In the genomic region with DNA sequence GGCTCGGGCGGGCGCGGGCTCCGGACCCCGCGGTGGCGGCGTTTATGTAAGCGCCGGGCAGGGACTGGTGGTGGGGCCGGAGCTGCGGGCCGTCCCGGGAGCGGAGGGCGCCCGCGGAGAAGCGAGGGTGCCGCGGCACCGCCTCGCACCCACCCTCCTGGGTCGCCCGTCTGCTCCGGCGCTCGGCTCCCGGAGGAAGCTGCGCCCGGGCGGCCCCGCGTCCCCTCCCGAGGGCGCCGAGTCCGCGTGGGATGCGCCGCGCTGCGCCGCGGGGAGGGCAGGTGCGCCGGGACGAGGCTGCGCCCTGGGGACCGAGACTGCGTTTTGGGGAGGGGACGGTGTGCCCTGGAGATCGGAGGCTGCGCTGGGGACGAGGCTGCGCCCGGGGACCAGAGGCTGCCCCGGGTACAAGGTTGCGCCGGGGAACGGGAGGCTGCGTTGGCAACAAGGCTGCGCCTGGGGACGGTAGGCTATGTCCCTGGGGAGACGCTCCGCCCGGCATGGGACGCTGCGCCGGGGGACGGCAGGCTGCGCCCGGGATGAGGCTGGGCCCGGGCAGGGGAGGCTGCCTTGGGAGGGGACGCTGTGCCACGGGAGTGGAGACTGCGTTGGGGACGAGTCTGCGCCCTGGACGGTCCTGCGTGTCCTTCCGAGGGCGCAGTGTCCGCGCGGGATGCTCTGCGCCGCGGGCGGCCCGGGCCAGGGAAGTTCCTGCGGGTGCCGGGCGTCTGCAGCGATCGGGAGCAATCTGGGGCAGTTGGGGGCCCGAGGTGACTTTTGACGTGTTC, we compare ENCODE assay signal across 8 cellular contexts. TPM values are rescaled to one million over a fixed set of nuclear protein-coding genes. Genes with fewer than 3 reads are reported as not detected.
DNase-seq lines count a peak whose midpoint lies in the region; TF ChIP-seq lines count a peak whose summit lies in the region.

No MANE protein-coding gene starts in this region.

- peaks cover 25% of the 10 kb centered on the region for H3K27me3 ChIP-seq in neural progenitor cell

- H3K36me3 ChIP-seq in neural progenitor cell: no peaks in the 10 kb centered on the region

- H3K27ac ChIP-seq in neural progenitor cell: no peak overlapping the region

- no peaks in the 10 kb centered on the region for H3K9me3 Mint-ChIP-seq in neural progenitor cell

- H2AFZ ChIP-seq in neural progenitor cell (replicated peaks): peak overlapping the region; percentile 87

- H4K20me1 ChIP-seq in neural progenitor cell (ENCODE audit: low read depth): peaks cover 24% of the 10 kb centered on the region

- peak overlapping the region; percentile 91 for H3K4me3 Mint-ChIP-seq in neural progenitor cell

- H3F3A ChIP-seq in neural progenitor cell (ENCODE audit: low read depth): peaks cover 27% of the 10 kb centered on the region

- peaks cover 12% of the 10 kb centered on the region for H3K79me2 ChIP-seq in neural progenitor cell (ENCODE audit: low read depth)

- H3K4me1 ChIP-seq in neural progenitor cell: peaks cover 16% of the 10 kb centered on the region

- peaks cover 31% of the 10 kb centered on the region for H3K4me1 Mint-ChIP-seq in neural progenitor cell

- H3K36me3 Mint-ChIP-seq in neural progenitor cell: peaks cover 3% of the 10 kb centered on the region

- DNase-seq in SIG-M5 treated with dmso at 0.1 percent for 504 hours (lab: John Stamatoyannopoulos, UW; ENCODE audit: unreplicated experiment) (peak; percentile 37), SIG-M5 (lab: John Stamatoyannopoulos, UW) (no peak), KG1 (lab: John Stamatoyannopoulos, UW) (peak; percentile 17), fibroblast of villous mesenchyme (ENCODE audit: low read depth) (peak; percentile 43), neural progenitor cell (ENCODE audit: low spot score) (peak; percentile 71), NCI-H2081 treated with DMSO at 0.1 percent for 48 hours (lab: John Stamatoyannopoulos, UW) (no peak), DMS153 (lab: John Stamatoyannopoulos, UW) (no peak)
- peak; percentile 70 for DNase-seq in activated CD8-positive, alpha-beta memory T cell treated with anti-CD3 and anti-CD28 coated beads, Interleukin-2, amount 50 U/mL, for 48 hours

- H3K9me3 ChIP-seq in neural progenitor cell (ENCODE audit: low read depth): no peaks in the 10 kb centered on the region

- peak overlapping the region; percentile 81 for H3K4me3 ChIP-seq in fibroblast of villous mesenchyme (ENCODE audit: low read depth, low read length)
- peak overlapping the region; percentile 89 for H3K4me3 ChIP-seq in neural progenitor cell

- no peak for TF ChIP-seq CTCF in fibroblast of villous mesenchyme (IDR thresholded peaks at IDR 0.05; ENCODE audit: insufficient read depth, low read depth, low read length)
- TF ChIP-seq CTCF in neural progenitor cell (IDR thresholded peaks at IDR 0.05): no peak

- peaks cover 12% of the 10 kb centered on the region for H3K27me3 Mint-ChIP-seq in neural progenitor cell (ENCODE audit: insufficient read depth, low read depth)

- no peak overlapping the region for H3K27ac Mint-ChIP-seq in neural progenitor cell

- H3K9ac ChIP-seq in neural progenitor cell: no peak overlapping the region

- H3K4me2 ChIP-seq in neural progenitor cell: peak overlapping the region; percentile 95

RNA-seq across cellular contexts. Expression of a gene that starts 0.6 kb away (rescaled TPM):
- total RNA-seq in fibroblast of villous mesenchyme (14.5 and 16.4 TPM in 2 replicates), neural progenitor cell (ENCODE audit: low replicate concordance) (5.1 and 8.4 TPM in 2 replicates)

Comparison
In these comparisons a context has a peak if more than half of its experiments do, and no peak if none do; other contexts are left out.
1. DNase-seq: peak in SIG-M5 treated with dmso at 0.1 percent for 504 hours (single experiment), KG1 (single experiment), activated CD8-positive, alpha-beta memory T cell treated with anti-CD3 and anti-CD28 coated beads, Interleukin-2, amount 50 U/mL, for 48 hours (single experiment), fibroblast of villous mesenchyme (single experiment) and neural progenitor cell (single experiment); none in SIG-M5 (single experiment), NCI-H2081 treated with DMSO at 0.1 percent for 48 hours (single experiment) and DMS153 (single experiment).